In genomic region chr14:100246136-100246535, GRCh38 we compare ENCODE assay signal across 11 cellular contexts. TPM values are rescaled to one million over a fixed set of nuclear protein-coding genes. Genes with fewer than 3 reads are reported as not detected.
DNase-seq lines count a peak whose midpoint lies in the region; ATAC-seq and TF ChIP-seq lines count a peak whose summit lies in the region.
"Had no signal": no experiment of that assay in that cellular context is flagged by ENCODE, and none has a peak within 500 bp of the region (broad histone marks: within the 10 kb centered on the region; RNA-seq: fewer than 3 reads in every experiment).

No MANE protein-coding gene starts in this region.

- POLR2A ChIA-PET in activated CD8-positive, alpha-beta T cell treated with anti-CD3 and anti-CD28 coated beads, Interleukin-2, amount 10 ng/mL, durations not matched to agents 7 days and 5 days (lab: Charles Lee), result interaction anchor here (0.6 kb wide), 1 partner anchor 25 kb away, joined by 3 read pairs; no protein-coding TSS in a partner anchor

- peaks cover 59% of the 10 kb centered on the region for H3K4me1 Mint-ChIP-seq in activated CD8-positive, alpha-beta memory T cell treated with anti-CD3 and anti-CD28 coated beads, Interleukin-2, amount 10 ng/mL, durations not matched to agents 7 days and 5 days
- peaks cover 65% of the 10 kb centered on the region for H3K4me1 Mint-ChIP-seq in activated CD8-positive, alpha-beta T cell treated with anti-CD3 and anti-CD28 coated beads, Interleukin-2, amount 10 ng/mL, durations not matched to agents 7 days and 5 days (ENCODE audit: low read depth)

- H3K4me1 ChIP-seq in hepatocyte (ENCODE audit: insufficient read depth), result peaks cover 39% of the 10 kb centered on the region
- H3K4me1 ChIP-seq in stomach, result peaks cover 72 to 97% (median 84%) of the 10 kb centered on the region in 4 donors

- no peak for DNase-seq in activated CD8-positive, alpha-beta memory T cell treated with anti-CD3 and anti-CD28 coated beads, Interleukin-2, amount 10 ng/mL, durations not matched to agents 7 days and 5 days
- no peak for DNase-seq in activated CD8-positive, alpha-beta memory T cell treated with anti-CD3 and anti-CD28 coated beads for 24 hours
- DNase-seq in activated CD8-positive, alpha-beta T cell treated with anti-CD3 and anti-CD28 coated beads, Interleukin-2, amount 10 ng/mL, durations not matched to agents 7 days and 5 days, result no peak
- DNase-seq in hepatocyte (ENCODE audit: low spot score) (no peak), stomach (no peak), head of caudate nucleus (no peak), NOMO-1 treated with DMSO at 0.1 percent for 48 hours (lab: John Stamatoyannopoulos, UW; ENCODE audit: unreplicated experiment) (no peak)
- no peak for DNase-seq in activated effector memory CD4-positive, alpha-beta T cell treated with Interleukin-2 at 50 U/mL for 16 hours
- DNase-seq: stimulated activated CD4-positive, alpha-beta T cell treated with anti-CD3 and anti-CD28 coated beads, Interleukin-1b, Interleukin-23, amount 100 ng/mL, for 48 hours had no signal

- no peaks in the 10 kb centered on the region for H3K9me3 Mint-ChIP-seq in activated CD8-positive, alpha-beta memory T cell treated with anti-CD3 and anti-CD28 coated beads, Interleukin-2, amount 10 ng/mL, durations not matched to agents 7 days and 5 days (ENCODE audit: low read depth)
- no peaks in the 10 kb centered on the region for H3K9me3 Mint-ChIP-seq in activated CD8-positive, alpha-beta T cell treated with anti-CD3 and anti-CD28 coated beads, Interleukin-2, amount 10 ng/mL, durations not matched to agents 7 days and 5 days (ENCODE audit: insufficient read depth)

- H4K20me1 ChIP-seq in hepatocyte (ENCODE audit: insufficient read depth, poor library complexity, severe bottlenecking), result peaks cover 100% of the 10 kb centered on the region

- H2AFZ ChIP-seq in hepatocyte, result no peak overlapping the region

- H3K9me3 ChIP-seq in hepatocyte (ENCODE audit: low read depth) (no peaks in the 10 kb centered on the region), stomach (no peaks in the 10 kb centered on the region)
- H3K9me3 ChIP-seq: SJSA1 had no signal

- H3K4me2 ChIP-seq in hepatocyte, result peak overlapping the region; percentile 44

- TF ChIP-seq EP300 in stomach (IDR thresholded peaks at IDR 0.05), result no peak

- peaks cover 100% of the 10 kb centered on the region for H3K79me2 ChIP-seq in hepatocyte

- no peak for ATAC-seq in activated CD8-positive, alpha-beta memory T cell treated with anti-CD3 and anti-CD28 coated beads, Interleukin-2, amount 10 ng/mL, durations not matched to agents 7 days and 5 days
- ATAC-seq in activated CD8-positive, alpha-beta T cell treated with anti-CD3 and anti-CD28 coated beads, Interleukin-2, amount 10 ng/mL, durations not matched to agents 7 days and 5 days, result no peak

- no peak for TF ChIP-seq CTCF in hepatocyte (IDR thresholded peaks at IDR 0.05; ENCODE audit: poor library complexity)
- no peak for TF ChIP-seq CTCF in stomach (IDR thresholded peaks at IDR 0.05)

- H3K27me3 ChIP-seq in hepatocyte, result no peaks in the 10 kb centered on the region
- no peaks in the 10 kb centered on the region for H3K27me3 ChIP-seq in stomach
- H3K27me3 ChIP-seq: SJSA1 had no signal

- H3K4me3 Mint-ChIP-seq in activated CD8-positive, alpha-beta memory T cell treated with anti-CD3 and anti-CD28 coated beads, Interleukin-2, amount 10 ng/mL, durations not matched to agents 7 days and 5 days, result no peak overlapping the region
- H3K4me3 Mint-ChIP-seq in activated CD8-positive, alpha-beta T cell treated with anti-CD3 and anti-CD28 coated beads, Interleukin-2, amount 10 ng/mL, durations not matched to agents 7 days and 5 days, result no peak overlapping the region

- H3K27ac ChIP-seq in hepatocyte (no peak overlapping the region), stomach (peak overlapping the region in 4 of 5 donors; percentile 38 to 64 (median 50))
- H3K27ac ChIP-seq: SJSA1 had no signal

- 72% methylated on average over 6 of the region's 6 CpGs for WGBS in hepatocyte (ENCODE audit: low lambda C conversion rate, missing lambda C conversion rate)
- 25 to 56% (median 30%) methylated on average over 6 of the region's 6 CpGs for WGBS in stomach, 5 donors

- H3K27ac Mint-ChIP-seq in activated CD8-positive, alpha-beta memory T cell treated with anti-CD3 and anti-CD28 coated beads, Interleukin-2, amount 10 ng/mL, durations not matched to agents 7 days and 5 days, result peak overlapping the region; percentile 51
- H3K27ac Mint-ChIP-seq in activated CD8-positive, alpha-beta T cell treated with anti-CD3 and anti-CD28 coated beads, Interleukin-2, amount 10 ng/mL, durations not matched to agents 7 days and 5 days, result peak overlapping the region; percentile 75

- TF ChIP-seq POLR2A in stomach (IDR thresholded peaks at IDR 0.05), result no peak

- H3K27me3 Mint-ChIP-seq in activated CD8-positive, alpha-beta memory T cell treated with anti-CD3 and anti-CD28 coated beads, Interleukin-2, amount 10 ng/mL, durations not matched to agents 7 days and 5 days, result no peaks in the 10 kb centered on the region
- no peaks in the 10 kb centered on the region for H3K27me3 Mint-ChIP-seq in activated CD8-positive, alpha-beta T cell treated with anti-CD3 and anti-CD28 coated beads, Interleukin-2, amount 10 ng/mL, durations not matched to agents 7 days and 5 days (ENCODE audit: low read depth)

- H3K4me3 ChIP-seq in hepatocyte (no peak overlapping the region), stomach (peak overlapping the region in 1 of 4 donors; percentile 28)
- H3K4me3 ChIP-seq: lung, SJSA1 had no signal

- no peaks in the 10 kb centered on the region for H3K9me2 ChIP-seq in hepatocyte (replicated peaks; ENCODE audit: insufficient read depth)

- peaks cover 25% of the 10 kb centered on the region for H3K36me3 Mint-ChIP-seq in activated CD8-positive, alpha-beta memory T cell treated with anti-CD3 and anti-CD28 coated beads, Interleukin-2, amount 10 ng/mL, durations not matched to agents 7 days and 5 days
- peaks cover 34% of the 10 kb centered on the region for H3K36me3 Mint-ChIP-seq in activated CD8-positive, alpha-beta T cell treated with anti-CD3 and anti-CD28 coated beads, Interleukin-2, amount 10 ng/mL, durations not matched to agents 7 days and 5 days (ENCODE audit: low read depth)

- intact Hi-C loops in stomach (cut with DNase I; ENCODE audit: low total_unique reads) (no loop called here), head of caudate nucleus (cut with DNase I) (no loop called here)

- H3K36me3 ChIP-seq in hepatocyte (replicated peaks; ENCODE audit: insufficient read depth, low read depth) (no peaks in the 10 kb centered on the region), stomach (no peaks in the 10 kb centered on the region)

- CTCF ChIA-PET in activated CD8-positive, alpha-beta memory T cell treated with anti-CD3 and anti-CD28 coated beads, Interleukin-2, amount 10 ng/mL, durations not matched to agents 7 days and 5 days (lab: Charles Lee), result interaction anchor here (0.7 to 2.7 kb wide), 6 partner anchors 10 to 53 kb away, joined by 3 to 10 read pairs (median 5); no protein-coding TSS in a partner anchor
- CTCF ChIA-PET in activated CD8-positive, alpha-beta T cell treated with anti-CD3 and anti-CD28 coated beads, Interleukin-2, amount 10 ng/mL, durations not matched to agents 7 days and 5 days (lab: Charles Lee), result interaction anchor here (0.9 to 1.6 kb wide), 9 partner anchors 10 to 263 kb away, joined by 3 to 6 read pairs (median 4); no protein-coding TSS in a partner anchor

RNA-seq across cellular contexts. Expression of gene YY1, which starts 7.2 kb away (rescaled TPM):
- 100 to 1,000 TPM in 1 of 2 experiments, 10 to 100 TPM in 1; 85.3 to 116 TPM for total RNA-seq in activated CD8-positive, alpha-beta memory T cell treated with anti-CD3 and anti-CD28 coated beads, Interleukin-2, amount 10 ng/mL, durations not matched to agents 7 days and 5 days
- total RNA-seq in activated CD8-positive, alpha-beta T cell treated with anti-CD3 and anti-CD28 coated beads, Interleukin-2, amount 10 ng/mL, durations not matched to agents 7 days and 5 days, result 100 to 1,000 TPM; 107 TPM
- total RNA-seq in hepatocyte, result 52.6 and 58.5 TPM in 2 replicates
- 27.3 and 32.6 TPM in 2 replicates for polyA plus RNA-seq in hepatocyte
- total RNA-seq in stomach, result 10 to 100 TPM; 33.0 to 68.1 (median 57.8) TPM
- polyA plus RNA-seq in stomach, result 10 to 100 TPM; 23.0 to 27.0 (median 26.3) TPM
